In the genomic region with DNA sequence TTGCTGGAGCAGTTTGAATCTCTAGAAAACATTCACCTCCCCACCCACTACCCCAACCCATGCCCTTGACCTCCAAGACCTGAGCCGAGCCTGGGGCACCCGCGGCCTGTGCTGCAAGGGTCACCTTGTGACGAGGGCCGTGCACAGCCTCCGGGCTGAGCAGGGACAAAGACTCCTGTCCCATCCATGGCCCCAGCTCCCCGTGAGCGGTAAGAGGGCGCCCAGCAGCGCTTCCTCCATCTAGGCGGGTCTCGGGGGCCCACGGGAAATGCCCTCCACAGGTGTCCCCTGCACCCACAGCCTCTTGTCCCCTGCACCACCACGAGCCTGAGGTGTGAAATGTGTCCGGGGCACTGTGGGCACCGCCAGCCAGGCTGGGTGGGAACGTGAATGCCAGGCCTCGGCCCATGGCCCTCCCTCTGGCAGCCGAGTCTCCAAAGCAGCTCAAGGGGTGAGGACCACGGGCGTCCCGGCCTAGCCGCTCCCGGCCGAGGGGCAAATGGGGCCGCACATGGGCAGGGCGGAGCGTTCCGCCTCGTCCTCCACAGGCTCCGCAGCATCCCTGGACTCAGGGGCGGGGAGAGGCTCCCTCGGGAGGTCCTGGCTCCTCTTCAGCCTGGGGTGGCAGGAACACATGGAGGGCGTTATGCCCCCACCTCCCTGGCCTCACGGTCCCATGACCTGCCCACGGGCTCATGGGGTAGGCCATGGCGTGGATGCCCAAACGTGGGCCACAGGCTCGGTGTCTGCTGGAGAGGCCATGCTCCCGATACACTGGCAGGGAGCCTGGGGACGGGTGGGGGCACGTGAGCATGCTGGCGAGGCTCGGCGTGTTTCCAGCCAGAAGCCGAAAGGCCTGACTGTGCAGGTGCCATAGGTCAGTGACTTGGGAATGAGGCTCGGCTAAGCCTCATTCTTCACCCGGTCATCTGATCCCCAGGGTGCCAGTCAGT, we compare ENCODE assay signal across 21 cellular contexts.
"Had no signal": no experiment of that assay in that cellular context is flagged by ENCODE, and none has a peak within 500 bp of the region (broad histone marks: within the 10 kb centered on the region; RNA-seq: fewer than 3 reads in every experiment).

No MANE protein-coding gene starts in this region.

- H3K9me3 ChIP-seq: psoas muscle, suprapubic skin had no signal

- H3K27me3 ChIP-seq: brain microvascular endothelial cell, gastroesophageal sphincter, suprapubic skin, tibial artery had no signal

- H3K4me3 ChIP-seq: gastroesophageal sphincter, psoas muscle, suprapubic skin, tibial artery had no signal

- H3K27ac Mint-ChIP-seq: activated naive CD4-positive, alpha-beta T cell treated with anti-CD3 and anti-CD28 coated beads, Interleukin-2, amount 10 ng/mL, durations not matched to agents 7 days and 5 days; activated naive CD8-positive, alpha-beta T cell treated with anti-CD3 and anti-CD28 coated beads, Interleukin-2, amount 10 ng/mL, durations not matched to agents 7 days and 5 days; effector memory CD8-positive, alpha-beta T cell; mesothelial cell of epicardium; naive B cell; nephron progenitor cell had no signal

- H3K36me3 ChIP-seq: brain microvascular endothelial cell, suprapubic skin had no signal

- FAIRE-seq: astrocyte had no signal

- ATAC-seq: effector memory CD8-positive, alpha-beta T cell; gastroesophageal sphincter had no signal

- H3K4me1 ChIP-seq: gastroesophageal sphincter, parathyroid adenoma, psoas muscle, suprapubic skin, tibial artery had no signal

- H3K9ac ChIP-seq: parathyroid adenoma had no signal

- H3K4me1 Mint-ChIP-seq: activated naive CD4-positive, alpha-beta T cell treated with anti-CD3 and anti-CD28 coated beads, Interleukin-2, amount 10 ng/mL, durations not matched to agents 7 days and 5 days; activated naive CD8-positive, alpha-beta T cell treated with anti-CD3 and anti-CD28 coated beads, Interleukin-2, amount 10 ng/mL, durations not matched to agents 7 days and 5 days; mesothelial cell of epicardium; nephron progenitor cell had no signal

- H3K9me3 Mint-ChIP-seq: activated naive CD4-positive, alpha-beta T cell treated with anti-CD3 and anti-CD28 coated beads, Interleukin-2, amount 10 ng/mL, durations not matched to agents 7 days and 5 days; activated naive CD8-positive, alpha-beta T cell treated with anti-CD3 and anti-CD28 coated beads, Interleukin-2, amount 10 ng/mL, durations not matched to agents 7 days and 5 days; effector memory CD8-positive, alpha-beta T cell; mesothelial cell of epicardium had no signal

- H3K27me3 Mint-ChIP-seq: activated naive CD4-positive, alpha-beta T cell treated with anti-CD3 and anti-CD28 coated beads, Interleukin-2, amount 10 ng/mL, durations not matched to agents 7 days and 5 days; activated naive CD8-positive, alpha-beta T cell treated with anti-CD3 and anti-CD28 coated beads, Interleukin-2, amount 10 ng/mL, durations not matched to agents 7 days and 5 days; effector memory CD8-positive, alpha-beta T cell; naive B cell had no signal

- H3K27ac ChIP-seq: brain microvascular endothelial cell, gastroesophageal sphincter, parathyroid adenoma, psoas muscle, suprapubic skin, tibial artery had no signal

- H3K4me3 Mint-ChIP-seq: activated naive CD4-positive, alpha-beta T cell treated with anti-CD3 and anti-CD28 coated beads, Interleukin-2, amount 10 ng/mL, durations not matched to agents 7 days and 5 days; activated naive CD8-positive, alpha-beta T cell treated with anti-CD3 and anti-CD28 coated beads, Interleukin-2, amount 10 ng/mL, durations not matched to agents 7 days and 5 days; effector memory CD8-positive, alpha-beta T cell; mesothelial cell of epicardium; naive B cell; nephron progenitor cell had no signal

- DNase-seq: activated CD4-positive, alpha-beta T cell treated with anti-CD3 and anti-CD28 coated beads for 4 hours; activated CD4-positive, alpha-beta T cell treated with anti-CD3 and anti-CD28 coated beads, Interleukin-2, amount 50 U/mL, for 4 hours; activated CD8-positive, alpha-beta memory T cell treated with anti-CD3 and anti-CD28 coated beads for 24 hours; activated effector memory CD4-positive, alpha-beta T cell treated with anti-CD3 and anti-CD28 coated beads, Interleukin-2, amount 50 U/mL, for 16 hours; activated naive CD4-positive, alpha-beta T cell treated with anti-CD3 and anti-CD28 coated beads, Interleukin-2, amount 10 ng/mL, durations not matched to agents 7 days and 5 days; activated naive CD8-positive, alpha-beta T cell treated with anti-CD3 and anti-CD28 coated beads, Interleukin-2, amount 10 ng/mL, durations not matched to agents 7 days and 5 days; brain microvascular endothelial cell; caudate nucleus; cortex of kidney; effector memory CD8-positive, alpha-beta T cell; naive B cell; nephron progenitor cell; nucleus accumbens; stimulated activated naive CD4-positive, alpha-beta T cell; tibial artery had no signal

- H3K36me3 Mint-ChIP-seq: activated naive CD4-positive, alpha-beta T cell treated with anti-CD3 and anti-CD28 coated beads, Interleukin-2, amount 10 ng/mL, durations not matched to agents 7 days and 5 days; activated naive CD8-positive, alpha-beta T cell treated with anti-CD3 and anti-CD28 coated beads, Interleukin-2, amount 10 ng/mL, durations not matched to agents 7 days and 5 days had no signal
